ENCODE assay signal across 8 cellular contexts in genomic region chr6:31738048-31738979, GRCh38. TPM values are rescaled to one million over a fixed set of nuclear protein-coding genes. Genes with fewer than 3 reads are reported as not detected.
DNase-seq lines count a peak whose midpoint lies in the region; ATAC-seq and TF ChIP-seq lines count a peak whose summit lies in the region.

No MANE protein-coding gene starts in this region.

- H3K27me3 Mint-ChIP-seq in Calu3 (ENCODE audit: unreplicated experiment): no peaks in the 10 kb centered on the region
- H3K27me3 Mint-ChIP-seq in activated T-helper 1 cell treated with anti-CD3 and anti-CD28 coated beads, Interleukin-12 subunit alpha, Interleukin-12 subunit beta, Interleukin-2, Interleukin-4 antibody, amounts not matched to agents 30 ng/mL and 10 ng/mL and 1 ng/mL, durations not matched to agents 14 hours and 24 hours and 36 hours (ENCODE audit: insufficient read depth): peaks cover 3% of the 10 kb centered on the region

- H3K27me3 ChIP-seq in foreskin keratinocyte (no peaks in the 10 kb centered on the region), prostate gland (replicated peaks; ENCODE audit: insufficient read depth) (no peaks in the 10 kb centered on the region)

- ATAC-seq in HG03159 (IDR thresholded peaks at IDR 0.05; ENCODE audit: unreplicated experiment) (peak; percentile 23), foreskin keratinocyte (peak; percentile 3), HG03378 (IDR thresholded peaks at IDR 0.05; ENCODE audit: unreplicated experiment) (no peak)

- H3K27ac ChIP-seq in foreskin keratinocyte: peak overlapping the region; percentile 50
- H3K27ac ChIP-seq in prostate gland: peak overlapping the region; percentile 94 to 98

- no peaks in the 10 kb centered on the region for H3K9me3 ChIP-seq in prostate gland

- CTCF ChIA-PET in Calu3 (lab: Charles Lee): interaction anchor here (0.5 to 4.8 kb wide), 27 partner anchors 8 to 1765 kb away, joined by 3 to 49 read pairs (median 6); partner anchors contain the start of genes ABHD16A, BAG6, C6orf47 and DDAH2

- H3K9me3 Mint-ChIP-seq in Calu3 (ENCODE audit: low read depth, unreplicated experiment): no peaks in the 10 kb centered on the region
- no peaks in the 10 kb centered on the region for H3K9me3 Mint-ChIP-seq in activated T-helper 1 cell treated with anti-CD3 and anti-CD28 coated beads, Interleukin-12 subunit alpha, Interleukin-12 subunit beta, Interleukin-2, Interleukin-4 antibody, amounts not matched to agents 30 ng/mL and 10 ng/mL and 1 ng/mL, durations not matched to agents 14 hours and 24 hours and 36 hours

- DNase-seq in Calu3 (peak; percentile 91), OCI-M1 (lab: John Stamatoyannopoulos, UW) (peak; percentile 97), foreskin keratinocyte (peak; percentile 60 to 71), prostate gland (ENCODE audit: low spot score) (peak; percentile 92), NCI-H2171 treated with DMSO at 0.1 percent for 48 hours (lab: John Stamatoyannopoulos, UW) (no peak)
- peak; percentile 70 for DNase-seq in activated T-helper 1 cell treated with anti-CD3 and anti-CD28 coated beads, Interleukin-12 subunit alpha, Interleukin-12 subunit beta, Interleukin-2, Interleukin-4 antibody, amounts not matched to agents 30 ng/mL and 10 ng/mL and 1 ng/mL, durations not matched to agents 14 hours and 24 hours and 36 hours (ENCODE audit: low spot score)

- peaks cover 16% of the 10 kb centered on the region for H3K4me1 ChIP-seq in foreskin keratinocyte
- peaks cover 17% of the 10 kb centered on the region for H3K4me1 ChIP-seq in prostate gland (replicated peaks)

- WGBS in prostate gland: 12% methylated on average over 6 of the region's 6 CpGs

- peak; percentile 33 for TF ChIP-seq POLR2A in prostate gland (IDR thresholded peaks at IDR 0.05)

- TF ChIP-seq CTCF in Calu3 (IDR thresholded peaks at IDR 0.05; ENCODE audit: unreplicated experiment) (no peak), foreskin keratinocyte (conservative IDR thresholded peaks at IDR 0.05) (peak; percentile 58), prostate gland (IDR thresholded peaks at IDR 0.05) (peak in 3 of 4 experiments; percentile 43 to 89 (median 65))

- peak overlapping the region; percentile 98 for H3K4me3 Mint-ChIP-seq in Calu3 (ENCODE audit: low read depth, unreplicated experiment)
- H3K4me3 Mint-ChIP-seq in activated T-helper 1 cell treated with anti-CD3 and anti-CD28 coated beads, Interleukin-12 subunit alpha, Interleukin-12 subunit beta, Interleukin-2, Interleukin-4 antibody, amounts not matched to agents 30 ng/mL and 10 ng/mL and 1 ng/mL, durations not matched to agents 14 hours and 24 hours and 36 hours: peak overlapping the region; percentile 98

- H3K27ac Mint-ChIP-seq in Calu3 (ENCODE audit: unreplicated experiment): peak overlapping the region; percentile 94
- H3K27ac Mint-ChIP-seq in activated T-helper 1 cell treated with anti-CD3 and anti-CD28 coated beads, Interleukin-12 subunit alpha, Interleukin-12 subunit beta, Interleukin-2, Interleukin-4 antibody, amounts not matched to agents 30 ng/mL and 10 ng/mL and 1 ng/mL, durations not matched to agents 14 hours and 24 hours and 36 hours: peak overlapping the region; percentile 99

- H3K36me3 Mint-ChIP-seq in Calu3 (ENCODE audit: insufficient read depth, unreplicated experiment): peaks cover 96% of the 10 kb centered on the region
- peaks cover 41% of the 10 kb centered on the region for H3K36me3 Mint-ChIP-seq in activated T-helper 1 cell treated with anti-CD3 and anti-CD28 coated beads, Interleukin-12 subunit alpha, Interleukin-12 subunit beta, Interleukin-2, Interleukin-4 antibody, amounts not matched to agents 30 ng/mL and 10 ng/mL and 1 ng/mL, durations not matched to agents 14 hours and 24 hours and 36 hours (ENCODE audit: low read depth)

- H3K36me3 ChIP-seq in prostate gland: no peaks in the 10 kb centered on the region

- H3K4me3 ChIP-seq in prostate gland: no peak overlapping the region

- intact Hi-C loops in Calu3 (cut with micrococcal nuclease; ENCODE audit: unreplicated experiment): loop anchor here (1.0 to 5.0 kb wide), 3 partner anchors 9 to 58 kb away; partner anchors contain the start of genes ABHD16A and DDAH2
- intact Hi-C loops in activated T-helper 1 cell treated with anti-CD3 and anti-CD28 coated beads, Interleukin-12 subunit alpha, Interleukin-12 subunit beta, Interleukin-2, Interleukin-4 antibody, amounts not matched to agents 30 ng/mL and 10 ng/mL and 1 ng/mL, durations not matched to agents 14 hours and 24 hours and 36 hours (cut with micrococcal nuclease): loop anchor here (1.0 to 5.0 kb wide), 6 partner anchors 9 to 192 kb away; partner anchors contain the start of genes ATP6V1G2, DDAH2, HSPA1B and LTA
- intact Hi-C loops in prostate gland (cut with DNase I): loop anchor here (5.0 kb wide), 1 partner anchor 84 kb away; no protein-coding TSS in a partner anchor

- H3K4me1 Mint-ChIP-seq in Calu3 (ENCODE audit: low read depth, unreplicated experiment): peaks cover 59% of the 10 kb centered on the region
- peaks cover 73% of the 10 kb centered on the region for H3K4me1 Mint-ChIP-seq in activated T-helper 1 cell treated with anti-CD3 and anti-CD28 coated beads, Interleukin-12 subunit alpha, Interleukin-12 subunit beta, Interleukin-2, Interleukin-4 antibody, amounts not matched to agents 30 ng/mL and 10 ng/mL and 1 ng/mL, durations not matched to agents 14 hours and 24 hours and 36 hours (ENCODE audit: low read depth)

- no TSS peak for BruUV-seq in Calu3 (replicated peaks; lab: Mats Ljungman, UMichigan)

RNA-seq across cellular contexts. Expression of gene MSH5, which starts 1.5 kb away (rescaled TPM):
- total RNA-seq in Calu3 (2022) (156 and 176 TPM in 2 replicates), foreskin keratinocyte (13.1 and 14.2 TPM in 2 replicates), prostate gland (10 to 100 TPM; 10.5 to 72.4 TPM)
- total RNA-seq in activated T-helper 1 cell treated with anti-CD3 and anti-CD28 coated beads, Interleukin-12 subunit alpha, Interleukin-12 subunit beta, Interleukin-2, Interleukin-4 antibody, amounts not matched to agents 30 ng/mL and 10 ng/mL and 1 ng/mL, durations not matched to agents 14 hours and 24 hours and 36 hours: 80.5 and 83.4 TPM in 2 replicates
- polyA plus RNA-seq in foreskin keratinocyte: 6.8 and 9.2 TPM in 2 replicates

RNA-seq across cellular contexts. Expression of gene CLIC1, which starts 2.0 kb away (rescaled TPM):
- total RNA-seq in Calu3 (2022) (943 and 1,109 TPM in 2 replicates), foreskin keratinocyte (940 and 998 TPM in 2 replicates), prostate gland (100 to 1,000 TPM; 224 to 331 TPM)
- total RNA-seq in activated T-helper 1 cell treated with anti-CD3 and anti-CD28 coated beads, Interleukin-12 subunit alpha, Interleukin-12 subunit beta, Interleukin-2, Interleukin-4 antibody, amounts not matched to agents 30 ng/mL and 10 ng/mL and 1 ng/mL, durations not matched to agents 14 hours and 24 hours and 36 hours: 398 and 399 TPM in 2 replicates
- polyA plus RNA-seq in foreskin keratinocyte: 1,066 and 1,074 TPM in 2 replicates

RNA-seq across cellular contexts. Expression of gene DDAH2, which starts 9.2 kb away (rescaled TPM):
- 81.4 and 89.6 TPM in 2 replicates for total RNA-seq in Calu3 (2022)
- total RNA-seq in activated T-helper 1 cell treated with anti-CD3 and anti-CD28 coated beads, Interleukin-12 subunit alpha, Interleukin-12 subunit beta, Interleukin-2, Interleukin-4 antibody, amounts not matched to agents 30 ng/mL and 10 ng/mL and 1 ng/mL, durations not matched to agents 14 hours and 24 hours and 36 hours: 4.9 and 5.7 TPM in 2 replicates
- total RNA-seq in foreskin keratinocyte: 10.1 and 10.7 TPM in 2 replicates
- polyA plus RNA-seq in foreskin keratinocyte: 13.6 and 16.1 TPM in 2 replicates
- 10 to 100 TPM; 73.3 to 83.7 TPM for total RNA-seq in prostate gland

RNA-seq across cellular contexts. Expression of gene MPIG6B, which starts 15.1 kb away (rescaled TPM):
- total RNA-seq in Calu3 (2022): not detected in 2 replicates
- total RNA-seq in activated T-helper 1 cell treated with anti-CD3 and anti-CD28 coated beads, Interleukin-12 subunit alpha, Interleukin-12 subunit beta, Interleukin-2, Interleukin-4 antibody, amounts not matched to agents 30 ng/mL and 10 ng/mL and 1 ng/mL, durations not matched to agents 14 hours and 24 hours and 36 hours: not detected in 2 replicates
- total RNA-seq in foreskin keratinocyte: not detected in 2 replicates
- polyA plus RNA-seq in foreskin keratinocyte: 0.07 TPM in 1 of 2 replicates, not detected in the other
- total RNA-seq in prostate gland: under 1 TPM in 1 of 2 donors, not detected in 1; 0.74 TPM

RNA-seq across cellular contexts. Expression of gene LY6G6C, which starts 16.8 kb away (rescaled TPM):
- total RNA-seq in Calu3 (2022) (1.0 TPM in 1 of 2 replicates, not detected in the other), foreskin keratinocyte (0.54 TPM in 1 of 2 replicates, not detected in the other), prostate gland (not detected)
- total RNA-seq in activated T-helper 1 cell treated with anti-CD3 and anti-CD28 coated beads, Interleukin-12 subunit alpha, Interleukin-12 subunit beta, Interleukin-2, Interleukin-4 antibody, amounts not matched to agents 30 ng/mL and 10 ng/mL and 1 ng/mL, durations not matched to agents 14 hours and 24 hours and 36 hours: not detected in 2 replicates
- 0.28 and 0.44 TPM in 2 replicates for polyA plus RNA-seq in foreskin keratinocyte
